21 cellular contexts compared by ENCODE assay signal in the genomic region with DNA sequence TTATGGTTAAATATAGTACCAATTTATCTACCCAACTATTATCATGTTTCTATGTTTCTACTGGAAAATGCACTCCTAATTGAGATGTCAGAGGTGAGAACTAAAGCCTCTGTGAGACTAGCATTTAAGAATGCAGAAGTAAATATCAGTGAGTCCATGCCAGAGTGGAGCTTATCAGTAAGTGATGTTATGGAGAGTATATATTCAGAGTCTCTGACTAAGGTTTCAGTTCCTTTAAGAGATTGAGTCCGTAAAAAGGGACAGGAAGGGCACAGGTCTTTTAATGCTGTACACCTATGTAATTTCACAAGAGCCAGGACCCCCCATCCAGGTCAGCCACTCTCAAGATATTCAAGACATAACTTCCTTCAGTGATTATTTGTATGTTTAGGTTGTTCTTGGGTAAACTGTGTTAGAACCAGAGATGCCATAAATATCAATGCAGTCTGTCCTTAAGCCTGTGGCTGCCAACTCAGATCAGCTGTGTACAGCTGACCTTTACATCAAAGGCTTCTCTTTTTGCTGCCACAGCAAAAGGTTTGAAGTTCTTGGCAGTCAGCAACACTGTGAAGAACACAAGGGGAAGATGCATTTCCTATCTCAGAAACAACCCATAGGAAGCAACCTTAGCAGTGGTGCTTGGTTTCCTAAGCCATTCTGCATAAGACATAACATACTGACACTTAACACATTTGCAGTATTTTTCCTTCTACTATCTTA.
DNase-seq lines count a peak whose midpoint lies in the region; ATAC-seq, FAIRE-seq and TF ChIP-seq lines count a peak whose summit lies in the region.
"Had no signal": no experiment of that assay in that cellular context is flagged by ENCODE, and none has a peak within 500 bp of the region (broad histone marks: within the 10 kb centered on the region; RNA-seq: fewer than 3 reads in every experiment).

No MANE protein-coding gene starts in this region.

- no peak overlapping the region for H3K4me3 Mint-ChIP-seq in stimulated activated naive B cell treated with anti-CD40 and anti-IgM and Interleukin-4, amounts not matched to agents 10 μg/mL and 1 μg/mL and 100 μg/mL, for 72 hours
- H3K4me3 Mint-ChIP-seq: activated CD8-positive, alpha-beta T cell treated with anti-CD3 and anti-CD28 coated beads, Interleukin-2, amount 10 ng/mL, durations not matched to agents 7 days and 5 days; CD4-positive, CD25-positive, alpha-beta regulatory T cell; natural killer cell had no signal

- BruUV-seq in mammary epithelial cell (replicated peaks; lab: Mats Ljungman, UMichigan), result no TSS peak
- BruUV-seq in IMR-90 (replicated peaks; lab: Mats Ljungman, UMichigan), result no TSS peak

- no peaks in the 10 kb centered on the region for H3K4me1 Mint-ChIP-seq in stimulated activated naive B cell treated with anti-CD40 and anti-IgM and Interleukin-4, amounts not matched to agents 10 μg/mL and 1 μg/mL and 100 μg/mL, for 72 hours
- H3K4me1 Mint-ChIP-seq: CD4-positive, CD25-positive, alpha-beta regulatory T cell; natural killer cell had no signal

- H2BK120ac ChIP-seq in IMR-90 (ENCODE audit: low read depth, low read length), result no peak overlapping the region

- no peak overlapping the region for H3K4me3 ChIP-seq in breast epithelium
- H3K4me3 ChIP-seq in mammary epithelial cell (replicated peaks in 1 of 3; ENCODE audit: insufficient read depth in 1 of 3, low read depth in 2 of 3, low read length in 3 of 3), result no peak overlapping the region
- H3K4me3 ChIP-seq in IMR-90 (ENCODE audit: insufficient read depth, low read depth, low read length), result no peak overlapping the region
- H3K4me3 ChIP-seq in kidney (ENCODE audit: low read length in 2 of 2), result peak overlapping the region in 1 of 2 donors; percentile 3
- H3K4me3 ChIP-seq in sigmoid colon, result no peak overlapping the region
- H3K4me3 ChIP-seq: dorsolateral prefrontal cortex, lung had no signal

- FAIRE-seq in kidney (lab: Jason Lieb, UNC), result no peak
- FAIRE-seq: A204.1, bronchial epithelial cell, H1 had no signal

- no peak overlapping the region for H3K23ac ChIP-seq in IMR-90 (ENCODE audit: low read depth, low read length)

- ATAC-seq in IMR-90 (ENCODE audit: low read depth), result no peak
- ATAC-seq in stimulated activated naive B cell treated with anti-CD40 and anti-IgM and Interleukin-4, amounts not matched to agents 10 μg/mL and 1 μg/mL and 100 μg/mL, for 72 hours (replicated peaks), result peak; percentile 88 to 90
- ATAC-seq: activated CD8-positive, alpha-beta T cell treated with anti-CD3 and anti-CD28 coated beads, Interleukin-2, amount 10 ng/mL, durations not matched to agents 7 days and 5 days; natural killer cell had no signal

- TF ChIP-seq RAD21 in IMR-90 (IDR thresholded peaks at IDR 0.05; ENCODE audit: low read length), result no peak

- no peak overlapping the region for H4K8ac ChIP-seq in IMR-90 (ENCODE audit: low read depth in 2 of 2, low read length in 2 of 2)

- H3K18ac ChIP-seq in IMR-90 (ENCODE audit: low read depth, low read length), result 0 out of 2 replicates have a peak overlapping the region, but pooled peaks have one; percentile 20

- peak overlapping the region; percentile 30 for H4K5ac ChIP-seq in IMR-90 (ENCODE audit: low read depth, low read length)

- POLR2A ChIA-PET in IMR-90 (lab: Charles Lee; ENCODE audit: unreplicated experiment), result no interaction called here

- no peak for DNase-seq in breast epithelium (ENCODE audit: low spot score in 2 of 2)
- DNase-seq in mammary epithelial cell, result no peak
- no peak for DNase-seq in IMR-90
- no peak for DNase-seq in kidney
- no peak for DNase-seq in stimulated activated naive B cell treated with anti-CD40 and anti-IgM and Interleukin-4, amounts not matched to agents 10 μg/mL and 1 μg/mL and 100 μg/mL, for 72 hours
- DNase-seq in activated CD4-positive, alpha-beta T cell treated with anti-CD3 and anti-CD28 coated beads for 48 hours, result no peak
- DNase-seq in DMS153 (lab: John Stamatoyannopoulos, UW), result no peak
- DNase-seq in sigmoid colon, result no peak
- DNase-seq: activated CD8-positive, alpha-beta T cell treated with anti-CD3 and anti-CD28 coated beads, Interleukin-2, amount 10 ng/mL, durations not matched to agents 7 days and 5 days; CD4-positive, CD25-positive, alpha-beta regulatory T cell; DMS79 treated with DMSO at 0.1 percent for 48 hours; dorsolateral prefrontal cortex; natural killer cell; NCI-H1417 treated with DMSO at 0.1 percent for 48 hours; NCI-H2171 treated with DMSO at 0.1 percent for 48 hours; NCI-H774; SW 1271 had no signal

- TF ChIP-seq POLR2A in breast epithelium (IDR thresholded peaks at IDR 0.05), result no peak
- TF ChIP-seq POLR2A in IMR-90 (IDR thresholded peaks at IDR 0.05; ENCODE audit: low read depth, low read length), result no peak
- TF ChIP-seq POLR2A in sigmoid colon (IDR thresholded peaks at IDR 0.05), result no peak

- H3K14ac ChIP-seq in IMR-90 (replicated peaks; ENCODE audit: low read depth, low read length), result peak overlapping the region; percentile 14; the same call in 1 of the 2 replicates

- no peak for TF ChIP-seq EP300 in sigmoid colon (IDR thresholded peaks at IDR 0.05)

- H3K9me3 Mint-ChIP-seq in stimulated activated naive B cell treated with anti-CD40 and anti-IgM and Interleukin-4, amounts not matched to agents 10 μg/mL and 1 μg/mL and 100 μg/mL, for 72 hours, result no peaks in the 10 kb centered on the region

- H2AK9ac ChIP-seq in IMR-90 (replicated peaks; ENCODE audit: low read depth, low read length, poor library complexity), result no peak overlapping the region

- H3K4me2 ChIP-seq in mammary epithelial cell (ENCODE audit: insufficient read depth, low read depth, low read length), result no peak overlapping the region
- peak overlapping the region; percentile 30; the same call in 1 of the 2 replicates for H3K4me2 ChIP-seq in IMR-90 (ENCODE audit: low read depth, low read length)

- peak overlapping the region; percentile 10; the same call in 1 of the 2 replicates for H2AK5ac ChIP-seq in IMR-90 (ENCODE audit: low read depth, low read length)

- no peaks in the 10 kb centered on the region for H3K9me3 ChIP-seq in breast epithelium
- no peaks in the 10 kb centered on the region for H3K9me3 ChIP-seq in mammary epithelial cell (replicated peaks; ENCODE audit: insufficient read depth, low read length)
- H3K9me3 ChIP-seq in IMR-90 (ENCODE audit: control insufficient read depth, insufficient read depth, low read length), result no peaks in the 10 kb centered on the region
- no peaks in the 10 kb centered on the region for H3K9me3 ChIP-seq in kidney (ENCODE audit: control insufficient read depth in 1 of 2, low read length in 2 of 2)
- no peaks in the 10 kb centered on the region for H3K9me3 ChIP-seq in sigmoid colon

- H3K27me3 Mint-ChIP-seq in stimulated activated naive B cell treated with anti-CD40 and anti-IgM and Interleukin-4, amounts not matched to agents 10 μg/mL and 1 μg/mL and 100 μg/mL, for 72 hours, result peaks cover 0 to 4% of the 10 kb centered on the region in 2 donors
- H3K27me3 Mint-ChIP-seq: CD4-positive, CD25-positive, alpha-beta regulatory T cell had no signal

- no peak overlapping the region for H3K9ac ChIP-seq in mammary epithelial cell (ENCODE audit: insufficient read depth, low read length)
- no peak overlapping the region for H3K9ac ChIP-seq in IMR-90 (ENCODE audit: low read depth, low read length)
- H3K9ac ChIP-seq in kidney (ENCODE audit: low read length in 2 of 2), result no peak overlapping the region

- no peak overlapping the region for H3K27ac Mint-ChIP-seq in stimulated activated naive B cell treated with anti-CD40 and anti-IgM and Interleukin-4, amounts not matched to agents 10 μg/mL and 1 μg/mL and 100 μg/mL, for 72 hours
- H3K27ac Mint-ChIP-seq: activated CD8-positive, alpha-beta T cell treated with anti-CD3 and anti-CD28 coated beads, Interleukin-2, amount 10 ng/mL, durations not matched to agents 7 days and 5 days; CD4-positive, CD25-positive, alpha-beta regulatory T cell; natural killer cell had no signal

- WGBS in mammary epithelial cell (ENCODE audit: low coverage, missing lambda C conversion rate), result 90% methylated on average over 1 of the region's 1 CpG
- WGBS in IMR-90 (ENCODE audit: extremely low coverage in 2 of 2, insufficient read length in 1 of 2), 2 experiments, result no CpG with 5 or more reads among the region's 1 CpG
- WGBS in sigmoid colon, 2 donors, result 56 to 66% methylated on average over 1 of the region's 1 CpG

- CTCF ChIA-PET in mammary epithelial cell (lab: Charles Lee; ENCODE audit: low non-redundant PET), result no interaction called here
- CTCF ChIA-PET in IMR-90 (lab: Yijun Ruan, JAX), result interaction anchor here (0.8 to 1.5 kb wide), 2 partner anchors 11 to 227 kb away, joined by 3 read pairs; no protein-coding TSS in a partner anchor

- peak overlapping the region; percentile 77 to 87 for H3K27ac ChIP-seq in breast epithelium
- no peak overlapping the region for H3K27ac ChIP-seq in mammary epithelial cell (ENCODE audit: insufficient read depth, low read depth, low read length)
- no peak overlapping the region for H3K27ac ChIP-seq in IMR-90 (ENCODE audit: insufficient read depth, low read length)
- peak overlapping the region; percentile 4 to 78 for H3K27ac ChIP-seq in kidney (ENCODE audit: low read depth in 2 of 2, low read length in 2 of 2)
- H3K27ac ChIP-seq in sigmoid colon, result peak overlapping the region in 1 of 4 donors; percentile 13
- H3K27ac ChIP-seq: dorsolateral prefrontal cortex had no signal

- dilution Hi-C loops in mammary epithelial cell (cut with HindIII; ENCODE audit: low sequenced_read_pairs), result no loop called here
- dilution Hi-C loops in IMR-90 (cut with HindIII; ENCODE audit: low sequenced_read_pairs, unreplicated experiment), result no loop called here

- no peak overlapping the region for H3K56ac ChIP-seq in IMR-90 (ENCODE audit: extremely low read depth, insufficient read depth, low read length)

- TF ChIP-seq CTCF in breast epithelium (IDR thresholded peaks at IDR 0.05) (no peak), mammary epithelial cell (conservative IDR thresholded peaks at IDR 0.05 in 1 of 2, IDR thresholded peaks at IDR 0.05 in 1 of 2; ENCODE audit: extremely low read depth in 1 of 2, insufficient read depth in 1 of 2, low read depth in 1 of 2, low read length in 2 of 2) (no peak), IMR-90 (conservative IDR thresholded peaks at IDR 0.05; ENCODE audit: low read depth, low read length) (no peak), kidney (IDR thresholded peaks at IDR 0.05; ENCODE audit: borderline replicate concordance, extremely low read depth, insufficient read depth) (no peak), sigmoid colon (IDR thresholded peaks at IDR 0.05) (no peak)

- H3K36me3 Mint-ChIP-seq in stimulated activated naive B cell treated with anti-CD40 and anti-IgM and Interleukin-4, amounts not matched to agents 10 μg/mL and 1 μg/mL and 100 μg/mL, for 72 hours, result no peaks in the 10 kb centered on the region
- H3K36me3 Mint-ChIP-seq: CD4-positive, CD25-positive, alpha-beta regulatory T cell; natural killer cell had no signal

- H2AFZ ChIP-seq in mammary epithelial cell (ENCODE audit: low read depth, low read length) (no peak overlapping the region), IMR-90 (replicated peaks; ENCODE audit: low read length, poor library complexity) (no peak overlapping the region)

- H3K9me1 ChIP-seq in IMR-90 (ENCODE audit: insufficient read depth, low read length), result peaks cover 4% of the 10 kb centered on the region

- in situ Hi-C loops in mammary epithelial cell (cut with MboI; ENCODE audit: low sequenced_read_pairs in 2 of 2), result loop anchor here in 1 of 2 donors (25.0 kb wide), 1 partner anchor 220 kb away; no protein-coding TSS in a partner anchor
- in situ Hi-C loops in IMR-90 (cut with MboI; ENCODE audit: low sequenced_read_pairs), result no loop called here

- 0 out of 3 replicates have a peak overlapping the region, but pooled peaks have one; percentile 25 for H2BK15ac ChIP-seq in IMR-90 (ENCODE audit: low read depth, low read length)

- intact Hi-C loops in breast epithelium (cut with DNase I; ENCODE audit: low total_unique reads) (no loop called here), mammary epithelial cell (cut with micrococcal nuclease) (loop anchor here (5.0 kb wide), 1 partner anchor 90 kb away; no protein-coding TSS in a partner anchor), IMR-90 (cut with micrococcal nuclease) (loop anchor here (5.0 kb wide), 1 partner anchor 110 kb away; no protein-coding TSS in a partner anchor), kidney (cut with DNase I) (no loop called here), sigmoid colon (cut with DNase I) (no loop called here)

- peaks cover 10 to 11% of the 10 kb centered on the region in 2 experiments; a peak in 3 of 4 replicates for H3K79me1 ChIP-seq in IMR-90 (ENCODE audit: low read depth in 1 of 2, low read length in 2 of 2)

- no peaks in the 10 kb centered on the region for H3K36me3 ChIP-seq in breast epithelium
- no peaks in the 10 kb centered on the region for H3K36me3 ChIP-seq in mammary epithelial cell (ENCODE audit: insufficient read depth, low read length)
- no peaks in the 10 kb centered on the region for H3K36me3 ChIP-seq in IMR-90 (ENCODE audit: control insufficient read depth, insufficient read depth, low read length)
- H3K36me3 ChIP-seq in kidney (ENCODE audit: control insufficient read depth in 1 of 2, insufficient read depth in 2 of 2, low read length in 2 of 2), result no peaks in the 10 kb centered on the region
- H3K36me3 ChIP-seq in sigmoid colon, result no peaks in the 10 kb centered on the region

- peak overlapping the region; percentile 44; the same call in 1 of the 2 replicates for H2BK20ac ChIP-seq in IMR-90 (ENCODE audit: low read depth, low read length)

- H3K79me2 ChIP-seq in mammary epithelial cell (ENCODE audit: insufficient read depth, low read length), result peaks cover 19% of the 10 kb centered on the region

- H4K20me1 ChIP-seq in mammary epithelial cell (ENCODE audit: insufficient read depth, low read length), result no peaks in the 10 kb centered on the region
- H4K20me1 ChIP-seq in IMR-90 (ENCODE audit: insufficient read depth, low read length), result 0 out of 2 replicates have a peak, but pooled peaks cover 3% of the 10 kb centered on the region

- H3K27me3 ChIP-seq in breast epithelium, result no peaks in the 10 kb centered on the region
- H3K27me3 ChIP-seq in mammary epithelial cell (ENCODE audit: insufficient read depth, low read length), result no peaks in the 10 kb centered on the region
- no peaks in the 10 kb centered on the region for H3K27me3 ChIP-seq in IMR-90 (ENCODE audit: control insufficient read depth, insufficient read depth, low read length)
- H3K27me3 ChIP-seq in sigmoid colon, result no peaks in the 10 kb centered on the region

- H3K4me1 ChIP-seq in breast epithelium, result no peaks in the 10 kb centered on the region
- peaks cover 12% of the 10 kb centered on the region for H3K4me1 ChIP-seq in mammary epithelial cell (ENCODE audit: insufficient read depth, low read length)
- H3K4me1 ChIP-seq in IMR-90 (ENCODE audit: control insufficient read depth, insufficient read depth, low read length), result peaks cover 18% of the 10 kb centered on the region
- peaks cover 18 to 58% of the 10 kb centered on the region in 2 donors for H3K4me1 ChIP-seq in kidney (ENCODE audit: control insufficient read depth in 1 of 2, insufficient read depth in 1 of 2, low read depth in 1 of 2, low read length in 2 of 2)
- peaks cover 0 to 13% (median 5%) of the 10 kb centered on the region in 4 donors for H3K4me1 ChIP-seq in sigmoid colon

- peak overlapping the region; percentile 49; the same call in 1 of the 2 replicates for H3K4ac ChIP-seq in IMR-90 (ENCODE audit: low read depth, low read length)

- H4K91ac ChIP-seq in IMR-90 (ENCODE audit: insufficient read depth, low read depth, low read length), result no peak overlapping the region

- H2BK5ac ChIP-seq in IMR-90 (ENCODE audit: low read depth, low read length, poor library complexity, severe bottlenecking), result no peak overlapping the region

Comparison
In these comparisons a context has a peak if more than half of its experiments do, and no peak if none do; other contexts are left out.
1. H3K27ac ChIP-seq: peak in breast epithelium (2 of 2) and kidney (2 of 2); none in mammary epithelial cell (single experiment) and IMR-90 (single experiment).
2. intact Hi-C loops: an anchor here in mammary epithelial cell (5.0 kb wide) and IMR-90 (5.0 kb wide); none called in breast epithelium, kidney and sigmoid colon.